Comparison of ENCODE assay signal across 10 cellular contexts in genomic region chr20:17662333-17663039, GRCh38. TPM values are rescaled to one million over a fixed set of nuclear protein-coding genes. Genes with fewer than 3 reads are reported as not detected.
DNase-seq lines count a peak whose midpoint lies in the region; ATAC-seq, FAIRE-seq and TF ChIP-seq lines count a peak whose summit lies in the region.
"Had no signal": no experiment of that assay in that cellular context is flagged by ENCODE, and none has a peak within 500 bp of the region (broad histone marks: within the 10 kb centered on the region; RNA-seq: fewer than 3 reads in every experiment).

No MANE protein-coding gene starts in this region.

- H3K36me3 ChIP-seq in astrocyte (ENCODE audit: insufficient read depth, low read length) = peaks cover 28% of the 10 kb centered on the region
- peaks cover 6% of the 10 kb centered on the region for H3K36me3 ChIP-seq in mesendoderm (ENCODE audit: control insufficient read depth, insufficient read depth, low read length)
- H3K36me3 ChIP-seq in upper lobe of left lung = peaks cover 0 to 22% (median 16%) of the 10 kb centered on the region in 4 donors

- H3K27ac ChIP-seq in astrocyte (ENCODE audit: low read depth, low read length) (peak overlapping the region; percentile 69), mesendoderm (ENCODE audit: low read depth, low read length) (no peak overlapping the region), upper lobe of left lung (peak overlapping the region in 2 of 4 donors; percentile 1 to 8)

- H3K4me1 ChIP-seq in astrocyte (ENCODE audit: insufficient read depth, low read length) (peaks cover 46% of the 10 kb centered on the region), mesendoderm (ENCODE audit: control insufficient read depth, low read depth, low read length) (peaks cover 18% of the 10 kb centered on the region), upper lobe of left lung (peaks cover 15 to 40% (median 26%) of the 10 kb centered on the region in 4 donors)

- H3K4me2 ChIP-seq in astrocyte (ENCODE audit: low read length) = peak overlapping the region; percentile 42
- no peak overlapping the region for H3K4me2 ChIP-seq in mesendoderm (ENCODE audit: low read length)

- no peak overlapping the region for H2BK120ac ChIP-seq in mesendoderm (ENCODE audit: low read depth, low read length)

- TF ChIP-seq CTCF in astrocyte (IDR thresholded peaks at IDR 0.05; ENCODE audit: insufficient read depth, low read depth, low read length) = no peak
- no peak for TF ChIP-seq CTCF in upper lobe of left lung (IDR thresholded peaks at IDR 0.05)

- H3K9ac ChIP-seq in astrocyte (ENCODE audit: low read length) = peak overlapping the region; percentile 42
- no peak overlapping the region for H3K9ac ChIP-seq in mesendoderm (ENCODE audit: low read length)

- no peak for TF ChIP-seq POLR2A in upper lobe of left lung (IDR thresholded peaks at IDR 0.05)

- no peaks in the 10 kb centered on the region for H3K9me3 Mint-ChIP-seq in activated CD4-positive, alpha-beta T cell treated with anti-CD3 and anti-CD28 coated beads, Interleukin-2, amount 10 ng/mL, durations not matched to agents 24 days and 14 days
- H3K9me3 Mint-ChIP-seq in astrocyte (ENCODE audit: unreplicated experiment) = peaks cover 2% of the 10 kb centered on the region

- no peak for FAIRE-seq in astrocyte (lab: Jason Lieb, UNC)

- H2BK5ac ChIP-seq in mesendoderm (ENCODE audit: low read length) = no peak overlapping the region

- peaks cover 25% of the 10 kb centered on the region for H3K79me1 ChIP-seq in mesendoderm (ENCODE audit: low read length)

- peak in 1 of 4 donors; percentile 3 for TF ChIP-seq EP300 in upper lobe of left lung (IDR thresholded peaks at IDR 0.05)

- H3K27me3 Mint-ChIP-seq in activated CD4-positive, alpha-beta T cell treated with anti-CD3 and anti-CD28 coated beads, Interleukin-2, amount 10 ng/mL, durations not matched to agents 24 days and 14 days = no peaks in the 10 kb centered on the region
- H3K27me3 Mint-ChIP-seq in astrocyte (ENCODE audit: low read depth, unreplicated experiment) = no peaks in the 10 kb centered on the region

- DNase-seq in activated CD4-positive, alpha-beta T cell treated with anti-CD3 and anti-CD28 coated beads, Interleukin-2, amount 10 ng/mL, durations not matched to agents 24 days and 14 days = no peak
- no peak for DNase-seq in activated CD4-positive, alpha-beta T cell treated with anti-CD3 and anti-CD28 coated beads for 4 hours
- DNase-seq in astrocyte (ENCODE audit: low read depth) (peak; percentile 57), mesendoderm (peak; percentile 33), upper lobe of left lung (no peak), NCI-H1417 (lab: John Stamatoyannopoulos, UW) (no peak), NCI-H1105 (lab: John Stamatoyannopoulos, UW) (no peak)
- DNase-seq: activated T-cell treated with anti-CD3 and anti-CD28 coated beads, Interleukin-2, amount 50 U/mL, for 72 hours; NCI-H226 had no signal

- H2AK5ac ChIP-seq in mesendoderm (ENCODE audit: low read length) = no peak overlapping the region

- no peak overlapping the region for H3K4ac ChIP-seq in mesendoderm (ENCODE audit: low read depth, low read length)

- H3K23ac ChIP-seq in mesendoderm (ENCODE audit: low read length) = no peak overlapping the region

- H3K56ac ChIP-seq in mesendoderm (ENCODE audit: low read length) = peak overlapping the region; percentile 8

- no CpG with 5 or more reads among the region's 10 CpGs for WGBS in mesendoderm (ENCODE audit: extremely low coverage, insufficient coverage, low lambda C conversion rate)
- WGBS in upper lobe of left lung, 2 donors = 53 to 66% methylated on average over 10 of the region's 10 CpGs

- no peaks in the 10 kb centered on the region for H3K9me3 ChIP-seq in astrocyte (ENCODE audit: insufficient read depth, low read depth, low read length)
- peaks cover 0 to 8% (median 0%) of the 10 kb centered on the region in 4 donors for H3K9me3 ChIP-seq in upper lobe of left lung

- H4K5ac ChIP-seq in mesendoderm (ENCODE audit: low read length) = no peak overlapping the region

- no peaks in the 10 kb centered on the region for H3K27me3 ChIP-seq in astrocyte (ENCODE audit: insufficient read depth, low read length)
- H3K27me3 ChIP-seq in mesendoderm (ENCODE audit: insufficient read depth, low read length, poor library complexity) = no peaks in the 10 kb centered on the region
- no peaks in the 10 kb centered on the region for H3K27me3 ChIP-seq in upper lobe of left lung

- H4K8ac ChIP-seq in mesendoderm (ENCODE audit: low read depth, low read length) = no peak overlapping the region

- peaks cover 100% of the 10 kb centered on the region for H3K79me2 ChIP-seq in astrocyte (ENCODE audit: insufficient read depth, low read length)
- H3K79me2 ChIP-seq in mesendoderm (ENCODE audit: control insufficient read depth, insufficient read depth, low read length) = peaks cover 75% of the 10 kb centered on the region

- H3K4me3 Mint-ChIP-seq in activated CD4-positive, alpha-beta T cell treated with anti-CD3 and anti-CD28 coated beads, Interleukin-2, amount 10 ng/mL, durations not matched to agents 24 days and 14 days = peak overlapping the region; percentile 28
- peak overlapping the region; percentile 29 for H3K4me3 Mint-ChIP-seq in astrocyte (ENCODE audit: unreplicated experiment)
- H3K4me3 Mint-ChIP-seq: activated T-cell treated with anti-CD3 and anti-CD28 coated beads, Interleukin-2, amount 50 U/mL, for 72 hours had no signal

- peak overlapping the region; percentile 43 for H3K18ac ChIP-seq in mesendoderm (ENCODE audit: low read length)

- no peak overlapping the region for H2BK15ac ChIP-seq in mesendoderm (replicated peaks; ENCODE audit: low read depth)

- peaks cover 35% of the 10 kb centered on the region for H3K36me3 Mint-ChIP-seq in activated CD4-positive, alpha-beta T cell treated with anti-CD3 and anti-CD28 coated beads, Interleukin-2, amount 10 ng/mL, durations not matched to agents 24 days and 14 days (ENCODE audit: low read depth)
- peaks cover 30% of the 10 kb centered on the region for H3K36me3 Mint-ChIP-seq in astrocyte (ENCODE audit: low read depth, unreplicated experiment)

- H4K20me1 ChIP-seq in astrocyte (ENCODE audit: insufficient read depth, low read length) = peaks cover 98% of the 10 kb centered on the region

- ATAC-seq in upper lobe of left lung (ENCODE audit: low FRiP score in 2 of 2) (peak; percentile 25 to 88), GM19455 (IDR thresholded peaks at IDR 0.05; ENCODE audit: unreplicated experiment) (no peak)

- peak overlapping the region; percentile 73 for H3K27ac Mint-ChIP-seq in activated CD4-positive, alpha-beta T cell treated with anti-CD3 and anti-CD28 coated beads, Interleukin-2, amount 10 ng/mL, durations not matched to agents 24 days and 14 days
- peak overlapping the region; percentile 43 for H3K27ac Mint-ChIP-seq in astrocyte (ENCODE audit: unreplicated experiment)
- H3K27ac Mint-ChIP-seq: activated T-cell treated with anti-CD3 and anti-CD28 coated beads, Interleukin-2, amount 50 U/mL, for 72 hours had no signal

- intact Hi-C loops in activated CD4-positive, alpha-beta T cell treated with anti-CD3 and anti-CD28 coated beads, Interleukin-2, amount 10 ng/mL, durations not matched to agents 24 days and 14 days (cut with micrococcal nuclease) = loop anchor here (5.0 kb wide), 1 partner anchor 330 kb away; no protein-coding TSS in a partner anchor

- H3K4me3 ChIP-seq in astrocyte (ENCODE audit: insufficient read depth, low read depth, low read length) (no peak overlapping the region), mesendoderm (ENCODE audit: low read length) (no peak overlapping the region), upper lobe of left lung (no peak overlapping the region)

- peaks cover 49% of the 10 kb centered on the region for H3K4me1 Mint-ChIP-seq in activated CD4-positive, alpha-beta T cell treated with anti-CD3 and anti-CD28 coated beads, Interleukin-2, amount 10 ng/mL, durations not matched to agents 24 days and 14 days
- peaks cover 60% of the 10 kb centered on the region for H3K4me1 Mint-ChIP-seq in astrocyte (ENCODE audit: low read depth, unreplicated experiment)

- H2AFZ ChIP-seq in astrocyte (ENCODE audit: low read depth, low read length) = no peak overlapping the region

RNA-seq across cellular contexts. Expression of gene RRBP1, which starts 19.6 kb away (rescaled TPM):
- 47.5 and 49.9 TPM in 2 replicates for total RNA-seq in activated CD4-positive, alpha-beta T cell treated with anti-CD3 and anti-CD28 coated beads, Interleukin-2, amount 10 ng/mL, durations not matched to agents 24 days and 14 days
- total RNA-seq in astrocyte = 347 and 392 TPM in 2 replicates
- polyA plus RNA-seq in mesendoderm (2013, experiment 1 of 2) = 99.7 TPM
- 101 TPM for polyA plus RNA-seq in mesendoderm (2013, experiment 2 of 2)
- total RNA-seq in upper lobe of left lung = 100 to 1,000 TPM; 143 to 256 (median 172) TPM

RNA-seq across cellular contexts. Expression of gene BANF2, which starts 37.3 kb away (rescaled TPM):
- not detected in 2 replicates for total RNA-seq in activated CD4-positive, alpha-beta T cell treated with anti-CD3 and anti-CD28 coated beads, Interleukin-2, amount 10 ng/mL, durations not matched to agents 24 days and 14 days
- total RNA-seq in astrocyte (not detected in 2 replicates), upper lobe of left lung (not detected)
- not detected for polyA plus RNA-seq in mesendoderm (2013, experiment 1 of 2)
- polyA plus RNA-seq in mesendoderm (2013, experiment 2 of 2) = not detected
- total RNA-seq: activated T-cell treated with anti-CD3 and anti-CD28 coated beads, Interleukin-2, amount 50 U/mL, for 72 hours had no signal

Comparison
In these comparisons a context has a peak if more than half of its experiments do, and no peak if none do; other contexts are left out.
1. DNase-seq: peak in astrocyte (single experiment) and mesendoderm (single experiment); none in activated CD4-positive, alpha-beta T cell treated with anti-CD3 and anti-CD28 coated beads, Interleukin-2, amount 10 ng/mL, durations not matched to agents 24 days and 14 days (single experiment), activated CD4-positive, alpha-beta T cell treated with anti-CD3 and anti-CD28 coated beads for 4 hours (0 of 2), upper lobe of left lung (0 of 2), NCI-H1417 (0 of 3) and NCI-H1105 (single experiment).